17 cellular contexts compared by ENCODE assay signal in genomic region chr2:119846021-119846420, GRCh38.
"Had no signal": no experiment of that assay in that cellular context is flagged by ENCODE, and none has a peak within 500 bp of the region (broad histone marks: within the 10 kb centered on the region; RNA-seq: fewer than 3 reads in every experiment).

No MANE protein-coding gene starts in this region.

- H3K27me3 ChIP-seq: esophagus squamous epithelium, neutrophil, tibial nerve, uterus had no signal

- H3K27ac ChIP-seq: esophagus squamous epithelium, left ventricle myocardium inferior, neutrophil, parathyroid adenoma, tibial nerve, uterus had no signal

- ATAC-seq: activated naive CD4-positive, alpha-beta T cell treated with anti-CD3 and anti-CD28 coated beads, Interleukin-2, amount 50 U/mL, for 72 hours; activated T-cell treated with anti-CD3 and anti-CD28 coated beads, Interleukin-2, amount 50 U/mL, for 72 hours; naive thymus-derived CD8-positive, alpha-beta T cell; stimulated activated memory B cell treated with anti-CD40 and anti-IgM and Interleukin-4, amounts not matched to agents 10 μg/mL and 1 μg/mL and 100 μg/mL, for 72 hours had no signal

- H3K36me3 ChIP-seq: esophagus squamous epithelium, left ventricle myocardium inferior, neutrophil, tibial nerve, uterus had no signal

- DNase-seq: activated CD4-positive, alpha-beta T cell treated with anti-CD3 and anti-CD28 coated beads, Interleukin-2, amount 10 ng/mL, durations not matched to agents 7 days and 5 days; activated CD8-positive, alpha-beta memory T cell treated with anti-CD3 and anti-CD28 coated beads, Interleukin-2, amount 50 U/mL, for 48 hours; activated gamma-delta T cell; activated T-cell treated with anti-CD3 and anti-CD28 coated beads, Interleukin-2, amount 50 U/mL, for 72 hours; esophagus squamous epithelium; glutamatergic neuron; hypothalamus; left ventricle myocardium inferior; mesenchymal stem cell; naive thymus-derived CD8-positive, alpha-beta T cell; stimulated activated CD4-positive, alpha-beta T cell treated with anti-CD3 and anti-CD28 coated beads, Interleukin-2, amount 100 ng/mL, for 48 hours; uterus had no signal

- H3K4me3 ChIP-seq: esophagus squamous epithelium, left ventricle myocardium inferior, tibial nerve, uterus had no signal

- H3K4me1 ChIP-seq: parathyroid adenoma, tibial nerve, uterus had no signal

- H3K9me3 ChIP-seq: neutrophil, uterus had no signal
